ENCODE assay signal across 8 cellular contexts in the genomic region with DNA sequence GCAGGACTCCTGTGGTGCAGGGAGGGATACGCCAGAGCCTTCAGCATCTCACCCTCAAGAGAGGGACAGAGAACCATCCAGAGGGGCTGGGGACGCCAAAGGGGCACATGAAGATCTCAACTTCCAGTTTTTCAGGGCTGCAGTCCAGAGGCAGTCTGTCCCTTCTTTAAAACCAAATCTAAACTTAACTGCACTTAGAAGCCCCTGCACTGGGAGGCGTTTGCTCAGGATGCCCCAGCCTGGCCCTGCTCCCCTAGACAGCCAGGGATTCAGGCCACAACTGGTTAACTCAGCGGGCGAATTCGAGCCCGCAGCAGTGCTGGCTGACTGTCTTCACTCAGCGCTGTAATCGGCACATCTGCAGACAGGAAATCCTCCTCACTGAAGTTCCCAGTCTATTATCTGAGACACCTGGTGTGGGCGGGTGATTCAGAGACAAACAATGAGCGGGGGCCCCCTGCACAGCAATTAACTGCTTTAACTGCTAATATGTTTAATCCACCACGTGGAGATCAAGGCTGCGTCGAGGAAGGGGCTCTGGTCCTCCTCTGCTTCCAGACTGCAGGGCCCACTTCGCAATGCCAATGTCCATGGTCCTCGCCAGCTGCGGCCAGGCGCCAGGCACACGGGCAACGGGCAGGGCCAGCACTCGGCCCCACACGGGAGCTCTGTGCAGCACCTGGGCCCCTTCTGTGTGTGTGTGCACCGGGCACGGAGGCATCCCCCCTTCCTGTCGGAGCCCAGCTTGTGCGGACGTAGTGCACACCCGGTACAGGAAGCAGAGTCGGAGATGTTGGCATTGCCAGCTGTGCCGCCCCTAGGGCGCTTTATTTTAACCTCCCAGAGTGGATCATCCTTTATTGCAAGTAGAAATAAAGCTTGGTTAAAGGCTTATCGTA. TPM values are rescaled to one million over a fixed set of nuclear protein-coding genes. Genes with fewer than 3 reads are reported as not detected.
DNase-seq lines count a peak whose midpoint lies in the region; ATAC-seq and TF ChIP-seq lines count a peak whose summit lies in the region.

No MANE protein-coding gene starts in this region.

- H3K27ac Mint-ChIP-seq in natural killer cell: peak overlapping the region; percentile 51 to 72
- H3K27ac Mint-ChIP-seq in stimulated activated naive CD8-positive, alpha-beta T cell treated with anti-CD3 and anti-CD28 coated beads, Interleukin-15, Interleukin-2, amounts not matched to agents 100 ng/mL and 50 ng/mL, for 24 hours: peak overlapping the region; percentile 96

- H3K9me3 Mint-ChIP-seq in natural killer cell: no peaks in the 10 kb centered on the region
- H3K9me3 Mint-ChIP-seq in stimulated activated naive CD8-positive, alpha-beta T cell treated with anti-CD3 and anti-CD28 coated beads, Interleukin-15, Interleukin-2, amounts not matched to agents 100 ng/mL and 50 ng/mL, for 24 hours: no peaks in the 10 kb centered on the region

- TF ChIP-seq CTCF in natural killer cell (IDR thresholded peaks at IDR 0.05): no peak

- H3K4me3 Mint-ChIP-seq in natural killer cell: peak overlapping the region; percentile 79
- H3K4me3 Mint-ChIP-seq in stimulated activated naive CD8-positive, alpha-beta T cell treated with anti-CD3 and anti-CD28 coated beads, Interleukin-15, Interleukin-2, amounts not matched to agents 100 ng/mL and 50 ng/mL, for 24 hours: peak overlapping the region; percentile 73

- H3K4me1 Mint-ChIP-seq in natural killer cell: peaks cover 12 to 17% of the 10 kb centered on the region in 2 donors
- peaks cover 74% of the 10 kb centered on the region for H3K4me1 Mint-ChIP-seq in stimulated activated naive CD8-positive, alpha-beta T cell treated with anti-CD3 and anti-CD28 coated beads, Interleukin-15, Interleukin-2, amounts not matched to agents 100 ng/mL and 50 ng/mL, for 24 hours (ENCODE audit: low read depth)

- intact Hi-C loops in natural killer cell (cut with micrococcal nuclease): no loop called here

- peak; percentile 76 for DNase-seq in 8988T
- DNase-seq in NCI-H2171 (lab: John Stamatoyannopoulos, UW): peak; percentile 73
- DNase-seq in activated CD4-positive, alpha-beta T cell treated with anti-CD3 and anti-CD28 coated beads for 24 hours (ENCODE audit: low read depth in 2 of 2): peak; percentile 70 to 83
- peak; percentile 75 to 96 for DNase-seq in dermis microvascular lymphatic vessel endothelial cell (ENCODE audit: low read depth in 2 of 2)
- DNase-seq in natural killer cell: no peak

- H3K27me3 Mint-ChIP-seq in natural killer cell (ENCODE audit: low read depth in 2 of 2): no peaks in the 10 kb centered on the region
- no peaks in the 10 kb centered on the region for H3K27me3 Mint-ChIP-seq in stimulated activated naive CD8-positive, alpha-beta T cell treated with anti-CD3 and anti-CD28 coated beads, Interleukin-15, Interleukin-2, amounts not matched to agents 100 ng/mL and 50 ng/mL, for 24 hours

- no peaks in the 10 kb centered on the region for H3K36me3 Mint-ChIP-seq in natural killer cell
- peaks cover 10% of the 10 kb centered on the region for H3K36me3 Mint-ChIP-seq in stimulated activated naive CD8-positive, alpha-beta T cell treated with anti-CD3 and anti-CD28 coated beads, Interleukin-15, Interleukin-2, amounts not matched to agents 100 ng/mL and 50 ng/mL, for 24 hours (ENCODE audit: low read depth)

- peak; percentile 77 for ATAC-seq in GM19438 (IDR thresholded peaks at IDR 0.05; ENCODE audit: low read depth, unreplicated experiment)
- ATAC-seq in natural killer cell: peak; percentile 74 to 84 (median 83)
- ATAC-seq in HG03196 (IDR thresholded peaks at IDR 0.05; ENCODE audit: unreplicated experiment): no peak

RNA-seq across cellular contexts. Expression of gene GNB1L, which starts 36.9 kb away (rescaled TPM):
- 5.4 and 5.5 TPM in 2 replicates for total RNA-seq in dermis microvascular lymphatic vessel endothelial cell
- 1 to 10 TPM; 5.1 to 5.3 (median 5.3) TPM for total RNA-seq in natural killer cell

RNA-seq across cellular contexts. Expression of gene RTL10, which starts 36.9 kb away (rescaled TPM):
- total RNA-seq in dermis microvascular lymphatic vessel endothelial cell: 16.0 and 28.3 TPM in 2 replicates
- total RNA-seq in natural killer cell: 10 to 100 TPM in 2 of 3 donors, 1 to 10 TPM in 1; 6.4 to 12.5 (median 11.7) TPM

RNA-seq across cellular contexts. Expression of gene COMT, which starts 50.0 kb away (rescaled TPM):
- total RNA-seq in dermis microvascular lymphatic vessel endothelial cell (253 and 414 TPM in 2 replicates), natural killer cell (10 to 100 TPM; 37.5 to 56.2 (median 38.2) TPM)

RNA-seq across cellular contexts. Expression of gene TXNRD2, which starts 50.0 kb away (rescaled TPM):
- total RNA-seq in dermis microvascular lymphatic vessel endothelial cell (66.5 and 75.4 TPM in 2 replicates), natural killer cell (10 to 100 TPM; 23.5 to 37.3 (median 24.4) TPM)
